10 cellular contexts compared by ENCODE assay signal in the genomic region with DNA sequence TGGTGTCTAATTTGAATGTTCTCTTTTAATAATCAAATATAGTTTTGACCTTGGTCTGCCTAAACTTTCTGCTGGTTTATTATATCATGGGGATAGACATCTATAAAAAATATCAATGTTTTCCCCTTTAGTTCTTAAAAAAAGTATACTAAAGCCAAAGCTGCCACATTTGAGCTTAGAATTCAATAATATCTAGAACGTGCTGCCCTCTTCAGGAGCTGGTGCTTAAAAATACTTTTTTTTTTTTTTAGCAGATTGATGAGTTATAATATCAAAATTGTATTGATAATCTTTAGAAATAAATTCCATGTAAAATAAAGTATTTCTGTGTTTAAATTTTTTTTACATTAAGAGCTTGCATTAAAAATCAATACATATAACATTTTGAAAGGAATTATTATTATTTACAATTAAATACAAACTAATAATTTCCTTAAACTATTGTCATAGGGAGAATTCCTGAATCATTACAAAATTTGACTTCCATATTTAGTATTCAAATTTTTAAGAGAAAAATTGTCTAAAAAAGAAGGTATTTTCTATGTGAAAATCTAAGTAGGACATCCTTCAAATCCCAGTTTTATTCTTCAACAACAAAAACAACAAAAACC. TPM values are rescaled to one million over a fixed set of nuclear protein-coding genes. Genes with fewer than 3 reads are reported as not detected.
DNase-seq lines count a peak whose midpoint lies in the region; ATAC-seq, FAIRE-seq and TF ChIP-seq lines count a peak whose summit lies in the region.
"Had no signal": no experiment of that assay in that cellular context is flagged by ENCODE, and none has a peak within 500 bp of the region (broad histone marks: within the 10 kb centered on the region; RNA-seq: fewer than 3 reads in every experiment).

No MANE protein-coding gene starts in this region.

- intact Hi-C loops in GM12878 (cut with micrococcal nuclease; ENCODE audit: unreplicated experiment): loop anchor here (1.0 kb wide), 2 partner anchors 211 to 346 kb away; no protein-coding TSS in a partner anchor

- H3K9ac ChIP-seq in GM12878 (ENCODE audit: control insufficient read depth, insufficient read depth, low read length): no peak overlapping the region

- DNase-seq in AG09309 (ENCODE audit: low read depth) (peak; percentile 7), HFF-Myc (ENCODE audit: extremely low read depth, low read depth) (no peak), GM12878 (ENCODE audit: low read depth, low spot score) (no peak), left lobe of liver (ENCODE audit: low spot score) (no peak), NCI-H1930 (lab: John Stamatoyannopoulos, UW) (no peak), GM19239 (ENCODE audit: insufficient read length, low spot score) (no peak)
- DNase-seq: NCI-H1105 treated with DMSO at 0.1 percent for 48 hours had no signal

- no peaks in the 10 kb centered on the region for H3K27me3 ChIP-seq in GM12878 (replicated peaks in 1 of 2; ENCODE audit: control insufficient read depth in 2 of 2, insufficient read depth in 2 of 2, low read length in 1 of 2)

- peak; percentile 44 for TF ChIP-seq CTCF in AG09309 (IDR thresholded peaks at IDR 0.05; ENCODE audit: control insufficient read depth, insufficient read depth, low read depth, low read length, missing control alignments)
- TF ChIP-seq CTCF in HFF-Myc (IDR thresholded peaks at IDR 0.05; ENCODE audit: low read depth, low read length, missing control alignments): peak; percentile 14
- peak; percentile 18 to 48 (median 23); a peak in 4 of 6 replicates for TF ChIP-seq CTCF in GM12878 (IDR thresholded peaks at IDR 0.05 in 2 of 3, conservative IDR thresholded peaks at IDR 0.05 in 1 of 3; ENCODE audit: control insufficient read depth in 2 of 3, extremely low read depth in 1 of 3, insufficient read depth in 1 of 3, low read depth in 3 of 3, low read length in 3 of 3)

- SMC1A ChIA-PET in GM12878 (lab: Charles Lee; ENCODE audit: uncharacterized antibody, unreplicated experiment): interaction anchor here (0.6 to 12.9 kb wide), 30 partner anchors 30 to 904 kb away, joined by 3 to 407 read pairs (median 4); no protein-coding TSS in a partner anchor

- H3K36me3 ChIP-seq in GM12878 (ENCODE audit: control insufficient read depth in 2 of 2, insufficient read depth in 2 of 2, low read length in 1 of 2): no peaks in the 10 kb centered on the region

- TF ChIP-seq POLR2A in GM12878 (IDR thresholded peaks at IDR 0.05; ENCODE audit: low read depth, low read length): no peak
- no peak for TF ChIP-seq POLR2A in GM18505 (IDR thresholded peaks at IDR 0.05; ENCODE audit: borderline replicate concordance, extremely low read depth, insufficient read depth, insufficient read length)

- H3K27ac ChIP-seq in GM12878 (ENCODE audit: control insufficient read depth, insufficient read depth): no peak overlapping the region

- RAD21 ChIA-PET in GM12878 (lab: Charles Lee; ENCODE audit: unreplicated experiment): interaction anchor here (0.8 to 8.9 kb wide), 24 partner anchors 17 to 817 kb away, joined by 3 to 296 read pairs (median 3); no protein-coding TSS in a partner anchor

- H4K20me1 ChIP-seq in GM12878 (ENCODE audit: control insufficient read depth, insufficient read depth): no peaks in the 10 kb centered on the region

- no peaks in the 10 kb centered on the region for H3K79me2 ChIP-seq in GM12878 (ENCODE audit: control insufficient read depth, insufficient read depth, low read length)

- BruUV-seq in GM12878 (replicated peaks; lab: Mats Ljungman, UMichigan): no TSS peak

- H3K4me1 ChIP-seq in GM12878 (ENCODE audit: control insufficient read depth, insufficient read depth, low read length): no peaks in the 10 kb centered on the region

- POLR2A ChIA-PET in GM12878 (lab: Charles Lee): no interaction called here

- H3K4me3 ChIP-seq in AG09309 (ENCODE audit: control insufficient read depth, low read depth, low read length): no peak overlapping the region
- H3K4me3 ChIP-seq in HFF-Myc (replicated peaks; ENCODE audit: low read depth, low read length): no peak overlapping the region
- no peak overlapping the region for H3K4me3 ChIP-seq in GM12878

- ATAC-seq in GM12878: 0 out of 3 replicates have a peak, but pooled peaks have one; percentile 35
- ATAC-seq in left lobe of liver: peak; percentile 57
- ATAC-seq in GM19455 (IDR thresholded peaks at IDR 0.05; ENCODE audit: unreplicated experiment): no peak
- no peak for ATAC-seq in GM18505 (IDR thresholded peaks at IDR 0.05; ENCODE audit: unreplicated experiment)

- in situ Hi-C loops in GM12878 (cut with MboI): no loop called here

- H3K4me2 ChIP-seq in GM12878 (ENCODE audit: control insufficient read depth, insufficient read depth): no peak overlapping the region

- H2AFZ ChIP-seq in GM12878 (ENCODE audit: control insufficient read depth, low read depth, low read length): no peak overlapping the region

- CTCF ChIA-PET in GM12878 (lab: Yijun Ruan, JAX): interaction anchor here (0.6 to 12.1 kb wide), 32 partner anchors 9 to 347 kb away, joined by 3 to 340 read pairs (median 3); no protein-coding TSS in a partner anchor

- no peak for TF ChIP-seq EP300 in GM12878 (IDR thresholded peaks at IDR 0.05; ENCODE audit: borderline replicate concordance in 1 of 2, control insufficient read depth in 1 of 2, low read depth in 2 of 2, low read length in 2 of 2)

- H3K9me3 ChIP-seq in GM12878 (replicated peaks; ENCODE audit: control insufficient read depth, insufficient read depth, low read length): no peaks in the 10 kb centered on the region

- WGBS in GM12878 (ENCODE audit: insufficient coverage, insufficient replicate concordance, low lambda C conversion rate, missing lambda C conversion rate): 0% methylated on average over 1 of the region's 1 CpG

- FAIRE-seq in GM12878 (lab: Jason Lieb, UNC): no peak
- FAIRE-seq in GM19239 (lab: Jason Lieb, UNC): no peak
- FAIRE-seq: H1 had no signal

- peak; percentile 41 for TF ChIP-seq RAD21 in GM12878 (IDR thresholded peaks at IDR 0.05; ENCODE audit: insufficient read depth, low read depth, low read length)

TF ChIP-seq in GM12878, 131 proteins besides CTCF, POLR2A, EP300 and RAD21 (continues in another document):
- TF ChIP-seq ZNF384 (IDR thresholded peaks at IDR 0.05; ENCODE audit: borderline replicate concordance, low read depth, low read length) (peak; percentile 86), EZH2 (IDR thresholded peaks at IDR 0.05; ENCODE audit: borderline replicate concordance, control insufficient read depth, low read depth, low read length) (no peak), NFYA (IDR thresholded peaks at IDR 0.05; ENCODE audit: borderline replicate concordance, low read depth, low read length) (no peak), SMC3 (IDR thresholded peaks at IDR 0.05; ENCODE audit: borderline replicate concordance, low read length) (peak; percentile 36; the same call in 1 of the 2 replicates)
- TF ChIP-seq, protein P1, sequence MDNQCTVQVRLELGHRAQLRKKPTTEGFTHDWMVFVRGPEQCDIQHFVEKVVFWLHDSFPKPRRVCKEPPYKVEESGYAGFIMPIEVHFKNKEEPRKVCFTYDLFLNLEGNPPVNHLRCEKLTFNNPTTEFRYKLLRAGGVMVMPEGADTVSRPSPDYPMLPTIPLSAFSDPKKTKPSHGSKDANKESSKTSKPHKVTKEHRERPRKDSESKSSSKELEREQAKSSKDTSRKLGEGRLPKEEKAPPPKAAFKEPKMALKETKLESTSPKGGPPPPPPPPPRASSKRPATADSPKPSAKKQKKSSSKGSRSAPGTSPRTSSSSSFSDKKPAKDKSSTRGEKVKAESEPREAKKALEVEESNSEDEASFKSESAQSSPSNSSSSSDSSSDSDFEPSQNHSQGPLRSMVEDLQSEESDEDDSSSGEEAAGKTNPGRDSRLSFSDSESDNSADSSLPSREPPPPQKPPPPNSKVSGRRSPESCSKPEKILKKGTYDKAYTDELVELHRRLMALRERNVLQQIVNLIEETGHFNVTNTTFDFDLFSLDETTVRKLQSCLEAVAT (IDR thresholded peaks at IDR 0.05): no peak
- TF ChIP-seq, protein P2, sequence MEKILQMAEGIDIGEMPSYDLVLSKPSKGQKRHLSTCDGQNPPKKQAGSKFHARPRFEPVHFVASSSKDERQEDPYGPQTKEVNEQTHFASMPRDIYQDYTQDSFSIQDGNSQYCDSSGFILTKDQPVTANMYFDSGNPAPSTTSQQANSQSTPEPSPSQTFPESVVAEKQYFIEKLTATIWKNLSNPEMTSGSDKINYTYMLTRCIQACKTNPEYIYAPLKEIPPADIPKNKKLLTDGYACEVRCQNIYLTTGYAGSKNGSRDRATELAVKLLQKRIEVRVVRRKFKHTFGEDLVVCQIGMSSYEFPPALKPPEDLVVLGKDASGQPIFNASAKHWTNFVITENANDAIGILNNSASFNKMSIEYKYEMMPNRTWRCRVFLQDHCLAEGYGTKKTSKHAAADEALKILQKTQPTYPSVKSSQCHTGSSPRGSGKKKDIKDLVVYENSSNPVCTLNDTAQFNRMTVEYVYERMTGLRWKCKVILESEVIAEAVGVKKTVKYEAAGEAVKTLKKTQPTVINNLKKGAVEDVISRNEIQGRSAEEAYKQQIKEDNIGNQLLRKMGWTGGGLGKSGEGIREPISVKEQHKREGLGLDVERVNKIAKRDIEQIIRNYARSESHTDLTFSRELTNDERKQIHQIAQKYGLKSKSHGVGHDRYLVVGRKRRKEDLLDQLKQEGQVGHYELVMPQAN (conservative IDR thresholded peaks at IDR 0.05): no peak

RNA-seq across cellular contexts. Expression of a gene that starts 40.1 kb away (rescaled TPM):
- total RNA-seq in GM12878 (2013; cell fraction: nucleolus; rRNA removed): 4.3 and 5.3 TPM in 2 replicates
- total RNA-seq in GM12878 (2014; rRNA removed): 0.17 and 0.82 TPM in 2 replicates
- total RNA-seq in GM12878 (2014; rRNA removed; fragmentation: Illumina TruSeq; extraction: Trizol): 0.22 and 0.46 TPM in 2 replicates
- total RNA-seq in GM12878 (2021): 0.43 and 0.51 TPM in 2 replicates
- polyA plus RNA-seq in GM12878 (2011; ENCODE audit: low read depth): not detected
- 13.6 and 15.0 TPM in 2 replicates for polyA plus RNA-seq in GM12878 (2011; rRNA removed)
- polyA plus RNA-seq in GM12878 (2011; cell fraction: cytosol; rRNA removed): 9.3 and 9.6 TPM in 2 replicates
- 12.5 and 23.8 TPM in 2 replicates for polyA plus RNA-seq in GM12878 (2011; cell fraction: nucleus; rRNA removed)
- polyA plus RNA-seq in GM12878 (2012): 0.21 TPM in 1 of 2 replicates, not detected in the other
- 0.26 and 0.27 TPM in 2 replicates for polyA plus RNA-seq in GM12878 (2014; fragmentation: Illumina TruSeq; extraction: Trizol)
- polyA plus RNA-seq in GM12878 (2014; fragmentation: Nextera tagmentation; extraction: Ambion mirVana): under 1 TPM; 0.03 to 0.18 TPM
- polyA plus RNA-seq in GM12878 (2014; rRNA removed): 0.16 and 0.17 TPM in 2 replicates
- polyA plus RNA-seq in GM12878 (2016; fragmentation: Nextera tagmentation; extraction: Ambion mirVana): under 1 TPM; 0.20 to 0.53 TPM
- polyA minus RNA-seq in GM12878 (2011; rRNA and poly(A)+ RNA removed): 27.7 and 57.0 TPM in 2 replicates
- polyA minus RNA-seq in GM12878 (2011; cell fraction: cytosol; rRNA and poly(A)+ RNA removed): 8.0 and 8.8 TPM in 2 replicates
- polyA minus RNA-seq in GM12878 (2011; cell fraction: nucleus; rRNA and poly(A)+ RNA removed): 29.5 and 30.4 TPM in 2 replicates
- 36.5 TPM for total RNA-seq in left lobe of liver

Comparison
In these comparisons a context has a peak if more than half of its experiments do, and no peak if none do; other contexts are left out.
1. ATAC-seq: peak in GM12878 (single experiment) and left lobe of liver (single experiment); none in GM19455 (single experiment) and GM18505 (single experiment).
2. Peak in every context shown above with its lines, with median percentiles within 50 percentile points of each other: CTCF ChIP-seq.